8 cellular contexts compared by ENCODE assay signal in the genomic region with DNA sequence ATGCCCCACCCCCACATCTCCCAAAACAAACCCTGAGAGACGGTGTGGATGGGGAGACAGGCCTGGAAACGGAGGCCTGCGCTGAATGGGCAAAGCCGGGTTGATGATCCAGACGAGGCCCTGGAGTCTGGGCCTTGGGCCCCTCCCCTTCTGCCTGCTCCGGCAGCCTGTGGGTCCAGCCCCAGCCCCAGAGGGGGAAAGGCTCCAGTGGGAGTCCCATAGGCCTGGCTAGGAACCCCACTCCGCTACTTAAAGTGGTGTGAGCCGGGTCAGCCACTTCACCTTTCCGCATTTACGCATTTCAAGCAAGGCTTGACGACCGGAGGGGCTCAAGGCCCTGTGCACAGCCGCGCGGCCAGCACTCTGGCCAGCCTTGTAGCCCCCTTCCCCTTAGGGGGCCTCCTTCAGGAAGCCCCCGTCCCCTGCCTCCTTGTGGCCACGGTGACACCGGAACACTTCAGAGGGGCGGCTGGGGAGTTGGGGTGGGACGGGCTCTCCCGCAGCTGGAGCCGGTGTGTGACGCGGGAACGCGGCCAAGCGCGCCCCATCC. TPM values are rescaled to one million over a fixed set of nuclear protein-coding genes. Genes with fewer than 3 reads are reported as not detected.
DNase-seq lines count a peak whose midpoint lies in the region; ATAC-seq and TF ChIP-seq lines count a peak whose summit lies in the region.

No MANE protein-coding gene starts in this region.

- TF ChIP-seq CTCF in GM12864 (IDR thresholded peaks at IDR 0.05; ENCODE audit: low read depth, low read length, missing control alignments) (no peak), PC-3 (conservative IDR thresholded peaks at IDR 0.05; ENCODE audit: low read depth, low read length) (no peak), heart right ventricle (IDR thresholded peaks at IDR 0.05) (no peak)

- POLR2A ChIA-PET in PC-3 (lab: Charles Lee; ENCODE audit: unreplicated experiment) = no interaction called here

- WGBS in heart right ventricle, 2 donors = 12 to 15% methylated on average over 28 of the region's 28 CpGs

- H3K79me2 ChIP-seq in PC-3 (ENCODE audit: low read length) = peaks cover 39% of the 10 kb centered on the region

- H3K9ac ChIP-seq in PC-3 (ENCODE audit: low read length) = peak overlapping the region; percentile 37
- H3K9ac ChIP-seq in skeletal muscle tissue (ENCODE audit: low read depth in 1 of 3, low read length in 3 of 3) = peak overlapping the region; percentile 51 to 69 (median 59)

- H4K20me1 ChIP-seq in PC-3 (ENCODE audit: low read length) = 0 out of 2 replicates have a peak, but pooled peaks cover 6% of the 10 kb centered on the region

- H3K4me1 ChIP-seq in PC-3 (ENCODE audit: insufficient read depth, low read length) (peaks cover 36% of the 10 kb centered on the region), heart right ventricle (peaks cover 27 to 90% (median 74%) of the 10 kb centered on the region in 9 donors), skeletal muscle tissue (ENCODE audit: control insufficient read depth in 3 of 3, insufficient read depth in 3 of 3, low read length in 3 of 3) (peaks cover 71 to 73% (median 72%) of the 10 kb centered on the region in 3 donors)

- no peaks in the 10 kb centered on the region for H3F3A ChIP-seq in PC-3 (ENCODE audit: low read length, unreplicated experiment)

- H3K4me3 ChIP-seq in GM12864 (ENCODE audit: low read depth, low read length) (peak overlapping the region; percentile 69), PC-3 (ENCODE audit: low read length) (peak overlapping the region; percentile 80), heart right ventricle (peak overlapping the region; percentile 56 to 98 (median 88)), skeletal muscle tissue (ENCODE audit: low read length in 3 of 3) (peak overlapping the region; percentile 43 to 77 (median 46))

- DNase-seq in GM12864 (ENCODE audit: low read depth) (no peak), PC-3 (no peak), heart right ventricle (peak in 1 of 2 donors; percentile 34)
- no peak for DNase-seq in stimulated activated CD4-positive, alpha-beta T cell treated with anti-CD3 and anti-CD28 coated beads, Interleukin-4, amount 100 ng/mL, for 24 hours

- intact Hi-C loops in PC-3 (cut with micrococcal nuclease) = no loop called here
- intact Hi-C loops in heart right ventricle (cut with DNase I) = loop anchor here in 1 of 10 donors (5.0 kb wide), 1 partner anchor 45 kb away; no protein-coding TSS in a partner anchor

- no TSS peak for BruUV-seq in PC-3 (replicated peaks; lab: Mats Ljungman, UMichigan)

- peak overlapping the region; percentile 81 for H2AFZ ChIP-seq in PC-3 (ENCODE audit: low read length)

- CTCF ChIA-PET in PC-3 (lab: Charles Lee) = no interaction called here

- H3K9me2 ChIP-seq in PC-3 (replicated peaks; ENCODE audit: low read length) = no peaks in the 10 kb centered on the region

- H3K4me2 ChIP-seq in PC-3 (ENCODE audit: low read length) = peak overlapping the region; percentile 88

- no peak overlapping the region for H3K27ac ChIP-seq in PC-3 (ENCODE audit: low read length)
- H3K27ac ChIP-seq in heart right ventricle = peak overlapping the region; percentile 64 to 99 (median 97)
- peak overlapping the region; percentile 88 for H3K27ac ChIP-seq in skeletal muscle tissue (ENCODE audit: low read depth, low read length)

- no peaks in the 10 kb centered on the region for H3K27me3 ChIP-seq in PC-3 (ENCODE audit: low read length)
- H3K27me3 ChIP-seq in heart right ventricle = peaks cover 0 to 6% (median 0%) of the 10 kb centered on the region in 7 donors
- H3K27me3 ChIP-seq in skeletal muscle tissue (ENCODE audit: control insufficient read depth in 3 of 3, insufficient read depth in 3 of 3, low read length in 3 of 3) = no peaks in the 10 kb centered on the region

- H3K36me3 ChIP-seq in PC-3 (ENCODE audit: low read depth, low read length) (no peaks in the 10 kb centered on the region), heart right ventricle (peaks cover 0 to 16% (median 0%) of the 10 kb centered on the region in 9 donors), skeletal muscle tissue (ENCODE audit: control insufficient read depth in 3 of 3, insufficient read depth in 3 of 3, low read length in 3 of 3) (peaks cover 0 to under 1% (median 0%) of the 10 kb centered on the region in 3 donors)

- no peak for ATAC-seq in PC-3
- ATAC-seq in heart right ventricle = peak in 5 of 8 donors; percentile 0 to 35 (median 4)
- ATAC-seq in GM21723 (IDR thresholded peaks at IDR 0.05; ENCODE audit: unreplicated experiment) = no peak
- no peak for ATAC-seq in HG02763 (IDR thresholded peaks at IDR 0.05; ENCODE audit: unreplicated experiment)
- no peak for ATAC-seq in GM19452 (IDR thresholded peaks at IDR 0.05; ENCODE audit: unreplicated experiment)

- H3K9me3 ChIP-seq in PC-3 (ENCODE audit: low read length) = no peaks in the 10 kb centered on the region
- no peaks in the 10 kb centered on the region for H3K9me3 ChIP-seq in heart right ventricle
- no peaks in the 10 kb centered on the region for H3K9me3 ChIP-seq in skeletal muscle tissue (ENCODE audit: control insufficient read depth in 3 of 3, low read length in 3 of 3)

RNA-seq across cellular contexts. Expression of a gene that starts 0.6 kb away (rescaled TPM):
- total RNA-seq in PC-3 (2014; rRNA removed) (80.7 and 87.3 TPM in 2 replicates), heart right ventricle (100 to 1,000 TPM in 1 of 10 donors, 10 to 100 TPM in 9; 21.8 to 134 (median 42.0) TPM), skeletal muscle tissue (21.9 TPM)
- polyA plus RNA-seq in heart right ventricle = 100 to 1,000 TPM in 1 of 2 donors, 10 to 100 TPM in 1; 24.6 to 138 TPM

RNA-seq across cellular contexts. Expression of a gene that starts 28.1 kb away (rescaled TPM):
- total RNA-seq in PC-3 (2014; rRNA removed) = 1.4 and 2.0 TPM in 2 replicates
- total RNA-seq in heart right ventricle = 1 to 10 TPM in 2 of 10 donors, under 1 TPM in 4, not detected in 4; 0.16 to 2.0 (median 0.48) TPM
- polyA plus RNA-seq in heart right ventricle = 1 to 10 TPM in 1 of 2 donors, under 1 TPM in 1; 0.51 to 1.2 TPM
- total RNA-seq in skeletal muscle tissue = 0.52 TPM

RNA-seq across cellular contexts. Expression of a gene that starts 38.6 kb away (rescaled TPM):
- total RNA-seq in PC-3 (2014; rRNA removed) (not detected in 2 replicates), heart right ventricle (not detected), skeletal muscle tissue (not detected)
- polyA plus RNA-seq in heart right ventricle = under 1 TPM in 1 of 2 donors, not detected in 1; 0.19 TPM

Comparison
In these comparisons a context has a peak if more than half of its experiments do, and no peak if none do; other contexts are left out.
1. ATAC-seq: peak in heart right ventricle (5 of 8); none in PC-3 (single experiment), GM21723 (single experiment), HG02763 (single experiment) and GM19452 (single experiment).
2. Peak in every context shown above with its lines, with median percentiles within 50 percentile points of each other: H3K4me3 ChIP-seq.